8 cellular contexts compared by ENCODE assay signal in genomic region chr22:36329217-36330078, GRCh38. TPM values are rescaled to one million over a fixed set of nuclear protein-coding genes. Genes with fewer than 3 reads are reported as not detected.
DNase-seq lines count a peak whose midpoint lies in the region; ATAC-seq and TF ChIP-seq lines count a peak whose summit lies in the region.

No MANE protein-coding gene starts in this region.

- H3K4me3 ChIP-seq in colonic mucosa = no peak overlapping the region
- H3K4me3 ChIP-seq in right lobe of liver = no peak overlapping the region

- TF ChIP-seq CTCF in colonic mucosa (IDR thresholded peaks at IDR 0.05) (no peak), right lobe of liver (IDR thresholded peaks at IDR 0.05) (no peak), GM13977 (IDR thresholded peaks at IDR 0.05; ENCODE audit: extremely low read depth, insufficient read depth, missing control alignments) (no peak)

- H3K4me1 ChIP-seq in colonic mucosa = peaks cover 63% of the 10 kb centered on the region
- peaks cover 0 to 54% (median 17%) of the 10 kb centered on the region in 4 donors for H3K4me1 ChIP-seq in right lobe of liver

- H3K27ac ChIP-seq in colonic mucosa (peak overlapping the region; percentile 84), right lobe of liver (peak overlapping the region; percentile 71 to 88 (median 71))

- H3K36me3 ChIP-seq in colonic mucosa (no peaks in the 10 kb centered on the region), right lobe of liver (peaks cover 9 to 66% (median 20%) of the 10 kb centered on the region in 4 donors)

- peak; percentile 7 to 40 (median 16) for ATAC-seq in right lobe of liver

- TF ChIP-seq POLR2A in right lobe of liver (IDR thresholded peaks at IDR 0.05) = no peak

- H3K9ac ChIP-seq in colonic mucosa (ENCODE audit: low read depth in 2 of 2, low read length in 2 of 2) = peak overlapping the region; percentile 28 to 79

- DNase-seq in Caki2 (ENCODE audit: low read depth) = peak; percentile 99
- DNase-seq in NCI-H1105 (lab: John Stamatoyannopoulos, UW) = peak; percentile 92
- peak; percentile 85 to 86 for DNase-seq in activated CD4-positive, alpha-beta T cell treated with anti-CD3 and anti-CD28 coated beads for 4 hours
- DNase-seq in colonic mucosa = peak; percentile 57
- DNase-seq in right lobe of liver = peak in 1 of 3 donors; percentile 51
- peak; percentile 84 for DNase-seq in stimulated activated CD8-positive, alpha-beta memory T cell treated with anti-CD3 and anti-CD28 coated beads, Interleukin-12 subunit alpha, Interleukin-12 subunit beta, amount 100 ng/mL, for 1 hour (ENCODE audit: low read depth)
- no peak for DNase-seq in GM13977 (ENCODE audit: low spot score)
- no peak for DNase-seq in NCI-H748 (lab: John Stamatoyannopoulos, UW; ENCODE audit: unreplicated experiment)

- H3K9me3 ChIP-seq in colonic mucosa = no peaks in the 10 kb centered on the region
- H3K9me3 ChIP-seq in right lobe of liver = no peaks in the 10 kb centered on the region

- in situ Hi-C loops in Caki2 (cut with HindIII; ENCODE audit: low pct_unique_long_range_greater_than_20kb, low sequenced_read_pairs) (no loop called here), GM13977 (cut with MboI; ENCODE audit: low pct_unique_long_range_greater_than_20kb, low sequenced_read_pairs, unreplicated experiment) (no loop called here)

- 38% methylated on average over 15 of the region's 24 CpGs for WGBS in right lobe of liver (ENCODE audit: insufficient coverage, low coverage, low lambda C conversion rate, missing lambda C conversion rate)

- H3K27me3 ChIP-seq in colonic mucosa = no peaks in the 10 kb centered on the region
- H3K27me3 ChIP-seq in right lobe of liver = no peaks in the 10 kb centered on the region

- intact Hi-C loops in colonic mucosa (cut with DNase I) (loop anchor here (5.0 kb wide), 2 partner anchors 48 to 128 kb away; no protein-coding TSS in a partner anchor), right lobe of liver (cut with DNase I) (no loop called here)

RNA-seq across cellular contexts. Expression of gene MYH9, which starts 58.3 kb away (rescaled TPM):
- total RNA-seq in Caki2 (2014; rRNA removed; shearing (Covaris generic); ENCODE audit: low replicate concordance) = 412 and 414 TPM in 2 replicates
- total RNA-seq in colonic mucosa (100 to 1,000 TPM; 711 to 719 TPM), right lobe of liver (100 to 1,000 TPM; 168 to 435 (median 222) TPM)

Comparison
In these comparisons a context has a peak if more than half of its experiments do, and no peak if none do; other contexts are left out.
1. DNase-seq: peak in Caki2 (single experiment), NCI-H1105 (single experiment), activated CD4-positive, alpha-beta T cell treated with anti-CD3 and anti-CD28 coated beads for 4 hours (2 of 2), colonic mucosa (single experiment) and stimulated activated CD8-positive, alpha-beta memory T cell treated with anti-CD3 and anti-CD28 coated beads, Interleukin-12 subunit alpha, Interleukin-12 subunit beta, amount 100 ng/mL, for 1 hour (single experiment); none in GM13977 (single experiment) and NCI-H748 (single experiment).